Comparison of ENCODE assay signal across 8 cellular contexts in genomic region chr3:150545419-150546225, GRCh38. TPM values are rescaled to one million over a fixed set of nuclear protein-coding genes. Genes with fewer than 3 reads are reported as not detected.
DNase-seq lines count a peak whose midpoint lies in the region; ATAC-seq and TF ChIP-seq lines count a peak whose summit lies in the region.

No MANE protein-coding gene starts in this region.

- WGBS in stomach, 5 donors = 0% methylated on average over 46 to 54 of the region's 54 CpGs

- peak; percentile 10 for ATAC-seq in GM19397 (IDR thresholded peaks at IDR 0.05; ENCODE audit: unreplicated experiment)

- TF ChIP-seq CTCF in BE2C (IDR thresholded peaks at IDR 0.05; ENCODE audit: low read depth, low read length) = no peak
- no peak for TF ChIP-seq CTCF in stomach (IDR thresholded peaks at IDR 0.05)

- H3K27ac ChIP-seq in epithelial cell of prostate (peak overlapping the region; percentile 92), muscle layer of duodenum (ENCODE audit: low read length) (peak overlapping the region; percentile 92), stomach (peak overlapping the region; percentile 97 to 100 (median 100))

- H3K27me3 ChIP-seq in BE2C (no peaks in the 10 kb centered on the region), muscle layer of duodenum (ENCODE audit: low read depth, low read length) (no peaks in the 10 kb centered on the region), stomach (no peaks in the 10 kb centered on the region)

- H3K4me3 ChIP-seq in BE2C (ENCODE audit: low read depth, low read length) = peak overlapping the region; percentile 77
- H3K4me3 ChIP-seq in muscle layer of duodenum (ENCODE audit: low read depth in 1 of 2, low read length in 2 of 2) = peak overlapping the region; percentile 83 to 88
- peak overlapping the region; percentile 76 to 97 (median 84) for H3K4me3 ChIP-seq in stomach

- DNase-seq in BE2C (no peak), Kasumi-1 (lab: John Stamatoyannopoulos, UW) (peak; percentile 11 to 21), epithelial cell of prostate (ENCODE audit: low read depth, low spot score) (no peak), stomach (peak; percentile 50), middle frontal gyrus (ENCODE audit: extremely low spot score, low spot score) (no peak)
- peak; percentile 35 to 51 for DNase-seq in activated CD4-positive, alpha-beta T cell treated with anti-CD3 and anti-CD28 coated beads, Interleukin-2, amount 50 U/mL, for 48 hours

- no peak for TF ChIP-seq EP300 in stomach (IDR thresholded peaks at IDR 0.05)

- intact Hi-C loops in stomach (cut with DNase I; ENCODE audit: low total_unique reads) = no loop called here

- H3K36me3 ChIP-seq in BE2C (peaks cover 16% of the 10 kb centered on the region), muscle layer of duodenum (ENCODE audit: control insufficient read depth in 1 of 2, insufficient read depth in 2 of 2, low read length in 2 of 2) (peaks cover 11 to 13% of the 10 kb centered on the region in 2 donors), stomach (peaks cover 7 to 35% (median 33%) of the 10 kb centered on the region in 4 donors)

- TF ChIP-seq POLR2A in stomach (IDR thresholded peaks at IDR 0.05) = no peak

- no peaks in the 10 kb centered on the region; the same call in 1 of the 2 replicates for H3K4me1 ChIP-seq in BE2C
- H3K4me1 ChIP-seq in muscle layer of duodenum (ENCODE audit: control insufficient read depth in 1 of 2, insufficient read depth in 2 of 2, low read length in 2 of 2) = peaks cover 0 to 34% of the 10 kb centered on the region in 2 donors
- H3K4me1 ChIP-seq in stomach = peaks cover 26 to 78% (median 53%) of the 10 kb centered on the region in 4 donors

- no peaks in the 10 kb centered on the region for H3K9me3 ChIP-seq in BE2C
- no peaks in the 10 kb centered on the region for H3K9me3 ChIP-seq in muscle layer of duodenum (ENCODE audit: control insufficient read depth in 1 of 2, low read length in 2 of 2)
- H3K9me3 ChIP-seq in stomach = no peaks in the 10 kb centered on the region

RNA-seq across cellular contexts. Expression of gene SERP1, which starts 0.7 kb away (rescaled TPM):
- polyA plus RNA-seq in BE2C (2012; ENCODE audit: insufficient read depth, insufficient read length, low read depth) = 178 TPM
- 100 to 1,000 TPM in 4 of 5 donors, 10 to 100 TPM in 1; 96.9 to 446 (median 163) TPM for total RNA-seq in stomach
- 100 to 1,000 TPM in 1 of 3 donors, 10 to 100 TPM in 2; 93.5 to 225 (median 99.6) TPM for polyA plus RNA-seq in stomach

RNA-seq across cellular contexts. Expression of gene EIF2A, which starts 1.0 kb away (rescaled TPM):
- polyA plus RNA-seq in BE2C (2012; ENCODE audit: insufficient read depth, insufficient read length, low read depth) = 147 TPM
- total RNA-seq in stomach = 100 to 1,000 TPM in 3 of 5 donors, 10 to 100 TPM in 2; 21.4 to 690 (median 203) TPM
- polyA plus RNA-seq in stomach = 100 to 1,000 TPM in 1 of 3 donors, 10 to 100 TPM in 2; 73.8 to 169 (median 79.2) TPM

RNA-seq across cellular contexts. Expression of gene SELENOT, which starts 57.5 kb away (rescaled TPM):
- 78.9 TPM for polyA plus RNA-seq in BE2C (2012; ENCODE audit: insufficient read depth, insufficient read length, low read depth)
- 100 to 1,000 TPM in 2 of 5 donors, 10 to 100 TPM in 3; 49.7 to 324 (median 63.1) TPM for total RNA-seq in stomach
- polyA plus RNA-seq in stomach = 10 to 100 TPM; 41.5 to 50.0 (median 41.7) TPM

Comparison
In these comparisons a context has a peak if more than half of its experiments do, and no peak if none do; other contexts are left out.
1. DNase-seq: peak in Kasumi-1 (2 of 2), activated CD4-positive, alpha-beta T cell treated with anti-CD3 and anti-CD28 coated beads, Interleukin-2, amount 50 U/mL, for 48 hours (2 of 2) and stomach (single experiment); none in BE2C (single experiment), epithelial cell of prostate (single experiment) and middle frontal gyrus (single experiment).
2. Peak in every context shown above with its lines, with median percentiles within 50 percentile points of each other: H3K4me3 ChIP-seq and H3K27ac ChIP-seq.